ENCODE assay signal across 19 cellular contexts in the genomic region with DNA sequence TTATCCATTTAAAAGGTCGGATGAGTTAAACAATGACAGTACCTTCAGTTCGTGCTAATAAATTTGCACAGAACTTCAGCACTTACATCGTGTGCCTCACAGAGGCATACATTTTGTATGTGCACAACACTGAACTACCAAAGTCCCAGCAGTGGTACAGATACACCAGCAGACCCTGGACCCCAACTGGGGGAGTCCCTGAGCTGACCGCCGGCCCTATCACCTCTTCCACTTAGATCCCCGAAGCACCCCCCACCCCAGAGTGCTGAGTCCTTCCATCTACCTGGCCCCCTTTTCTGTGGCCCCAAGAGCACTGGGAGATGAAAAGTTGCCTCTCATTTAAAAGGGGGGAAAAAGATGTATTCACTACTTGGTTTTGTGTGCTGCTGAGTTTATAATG. TPM values are rescaled to one million over a fixed set of nuclear protein-coding genes. Genes with fewer than 3 reads are reported as not detected.
A peak's percentile ranks its signal among the peaks of the same experiment; 100 is the strongest.
DNase-seq lines count a peak whose midpoint lies in the region; ATAC-seq and TF ChIP-seq lines count a peak whose summit lies in the region.
"Had no signal": no experiment of that assay in that cellular context is flagged by ENCODE, and none has a peak within 500 bp of the region (broad histone marks: within the 10 kb centered on the region; RNA-seq: fewer than 3 reads in every experiment).

No MANE protein-coding gene starts in this region.

- no peaks in the 10 kb centered on the region for H3K9me3 Mint-ChIP-seq in activated naive CD8-positive, alpha-beta T cell treated with anti-CD3 and anti-CD28 coated beads, Interleukin-2, amount 10 ng/mL, durations not matched to agents 7 days and 5 days
- H3K9me3 Mint-ChIP-seq in activated naive CD8-positive, alpha-beta T cell treated with anti-CD3 and anti-CD28 coated beads for 36 hours = no peaks in the 10 kb centered on the region
- H3K9me3 Mint-ChIP-seq in nephron = peaks cover 2% of the 10 kb centered on the region
- H3K9me3 Mint-ChIP-seq: CD8-positive, alpha-beta T cell; GM23338 had no signal

- no peak overlapping the region for H3K4me3 ChIP-seq in RWPE2 (ENCODE audit: severe bottlenecking)
- H3K4me3 ChIP-seq: BLaER1 treated with 17β-estradiol and CSF1 and Interleukin-3, amounts not matched to agents 10 nM and 100 nM; GM12878; GM23338 had no signal

- H3K4me3 Mint-ChIP-seq in activated naive CD8-positive, alpha-beta T cell treated with anti-CD3 and anti-CD28 coated beads, Interleukin-2, amount 10 ng/mL, durations not matched to agents 7 days and 5 days = no peak overlapping the region
- H3K4me3 Mint-ChIP-seq in activated naive CD8-positive, alpha-beta T cell treated with anti-CD3 and anti-CD28 coated beads for 36 hours = no peak overlapping the region
- peak overlapping the region in 1 of 3 experiments; percentile 34 for H3K4me3 Mint-ChIP-seq in nephron
- H3K4me3 Mint-ChIP-seq: B cell; CD8-positive, alpha-beta T cell; GM23338; IgD-negative memory B cell had no signal

- H3K36me3 Mint-ChIP-seq in activated naive CD8-positive, alpha-beta T cell treated with anti-CD3 and anti-CD28 coated beads, Interleukin-2, amount 10 ng/mL, durations not matched to agents 7 days and 5 days = peaks cover 17% of the 10 kb centered on the region
- H3K36me3 Mint-ChIP-seq in activated naive CD8-positive, alpha-beta T cell treated with anti-CD3 and anti-CD28 coated beads for 36 hours = peaks cover 15% of the 10 kb centered on the region
- H3K36me3 Mint-ChIP-seq in nephron (ENCODE audit: low read depth) = peaks cover 62% of the 10 kb centered on the region

- no peak overlapping the region for H3K27ac ChIP-seq in RWPE2 (ENCODE audit: poor library complexity, severe bottlenecking)
- H3K27ac ChIP-seq: BLaER1 treated with 17β-estradiol and CSF1 and Interleukin-3, amounts not matched to agents 10 nM and 100 nM; HL-60 had no signal

- H3K27me3 ChIP-seq in RWPE2 (ENCODE audit: insufficient read depth, poor library complexity, severe bottlenecking) = no peaks in the 10 kb centered on the region
- H3K27me3 ChIP-seq: BLaER1 treated with 17β-estradiol and CSF1 and Interleukin-3, amounts not matched to agents 10 nM and 100 nM had no signal

- no peaks in the 10 kb centered on the region for H3K9me3 ChIP-seq in RWPE2 (ENCODE audit: severe bottlenecking)

- H3K27me3 Mint-ChIP-seq in activated naive CD8-positive, alpha-beta T cell treated with anti-CD3 and anti-CD28 coated beads, Interleukin-2, amount 10 ng/mL, durations not matched to agents 7 days and 5 days = no peaks in the 10 kb centered on the region
- H3K27me3 Mint-ChIP-seq in activated naive CD8-positive, alpha-beta T cell treated with anti-CD3 and anti-CD28 coated beads for 36 hours = no peaks in the 10 kb centered on the region
- H3K27me3 Mint-ChIP-seq in nephron (ENCODE audit: low read depth) = no peaks in the 10 kb centered on the region
- H3K27me3 Mint-ChIP-seq: B cell, IgD-negative memory B cell had no signal

- DNase-seq in activated naive CD8-positive, alpha-beta T cell treated with anti-CD3 and anti-CD28 coated beads, Interleukin-2, amount 10 ng/mL, durations not matched to agents 7 days and 5 days = no peak
- no peak for DNase-seq in activated naive CD8-positive, alpha-beta T cell treated with anti-CD3 and anti-CD28 coated beads for 36 hours
- peak; percentile 75 for DNase-seq in RWPE2 (ENCODE audit: low spot score)
- DNase-seq in NCI-H526 (lab: John Stamatoyannopoulos, UW) = no peak
- DNase-seq in NCI-H446 (lab: John Stamatoyannopoulos, UW) = no peak
- DNase-seq in D341Med (ENCODE audit: low spot score) = no peak
- DNase-seq: Calu3; CD8-positive, alpha-beta T cell; DMS 273 treated with DMSO at 0.1 percent for 48 hours; DMS53; DND-41; HCEC 1CT had no signal

- H3K27ac Mint-ChIP-seq in activated naive CD8-positive, alpha-beta T cell treated with anti-CD3 and anti-CD28 coated beads, Interleukin-2, amount 10 ng/mL, durations not matched to agents 7 days and 5 days = peak overlapping the region; percentile 25
- H3K27ac Mint-ChIP-seq in activated naive CD8-positive, alpha-beta T cell treated with anti-CD3 and anti-CD28 coated beads for 36 hours = no peak overlapping the region
- H3K27ac Mint-ChIP-seq in nephron = peak overlapping the region; percentile 61 to 79 (median 75)
- H3K27ac Mint-ChIP-seq: B cell; CD8-positive, alpha-beta T cell; GM23338; IgD-negative memory B cell had no signal

- H3K4me1 ChIP-seq in RWPE2 (ENCODE audit: insufficient read depth, poor library complexity, severe bottlenecking) = no peaks in the 10 kb centered on the region

- POLR2A ChIA-PET in activated naive CD8-positive, alpha-beta T cell treated with anti-CD3 and anti-CD28 coated beads, Interleukin-2, amount 10 ng/mL, durations not matched to agents 7 days and 5 days (lab: Charles Lee) = no interaction called here

- ATAC-seq in activated naive CD8-positive, alpha-beta T cell treated with anti-CD3 and anti-CD28 coated beads, Interleukin-2, amount 10 ng/mL, durations not matched to agents 7 days and 5 days (ENCODE audit: low read depth) = no peak
- no peak for ATAC-seq in RWPE2 (ENCODE audit: low read depth)
- ATAC-seq: CD8-positive, alpha-beta T cell; GM12878; GM23338 had no signal

- no peaks in the 10 kb centered on the region for H3K4me1 Mint-ChIP-seq in activated naive CD8-positive, alpha-beta T cell treated with anti-CD3 and anti-CD28 coated beads, Interleukin-2, amount 10 ng/mL, durations not matched to agents 7 days and 5 days
- peaks cover 2% of the 10 kb centered on the region for H3K4me1 Mint-ChIP-seq in activated naive CD8-positive, alpha-beta T cell treated with anti-CD3 and anti-CD28 coated beads for 36 hours
- peaks cover 5% of the 10 kb centered on the region for H3K4me1 Mint-ChIP-seq in nephron
- H3K4me1 Mint-ChIP-seq: B cell, IgD-negative memory B cell had no signal

- TF ChIP-seq CTCF in RWPE2 (IDR thresholded peaks at IDR 0.05; ENCODE audit: poor library complexity, severe bottlenecking) = no peak
- TF ChIP-seq CTCF in nephron (IDR thresholded peaks at IDR 0.05; ENCODE audit: unreplicated experiment in 3 of 3) = no peak

- peaks cover 26% of the 10 kb centered on the region for H3K36me3 ChIP-seq in RWPE2 (ENCODE audit: low read depth)

RNA-seq across cellular contexts. Expression of a gene that starts 9.5 kb away (rescaled TPM):
- total RNA-seq in activated naive CD8-positive, alpha-beta T cell treated with anti-CD3 and anti-CD28 coated beads, Interleukin-2, amount 10 ng/mL, durations not matched to agents 7 days and 5 days = 10 to 100 TPM; 37.8 to 41.3 TPM
- total RNA-seq in activated naive CD8-positive, alpha-beta T cell treated with anti-CD3 and anti-CD28 coated beads for 36 hours = 10 to 100 TPM; 13.7 to 15.2 TPM

RNA-seq across cellular contexts. Expression of a gene that starts 32.0 kb away (rescaled TPM):
- total RNA-seq in activated naive CD8-positive, alpha-beta T cell treated with anti-CD3 and anti-CD28 coated beads, Interleukin-2, amount 10 ng/mL, durations not matched to agents 7 days and 5 days = 100 to 1,000 TPM; 190 to 195 TPM
- total RNA-seq in activated naive CD8-positive, alpha-beta T cell treated with anti-CD3 and anti-CD28 coated beads for 36 hours = 10 to 100 TPM; 84.0 to 93.5 TPM
